ENCODE assay signal across 8 cellular contexts in genomic region chr6:139996253-139996834, GRCh38.
DNase-seq lines count a peak whose midpoint lies in the region; ATAC-seq and TF ChIP-seq lines count a peak whose summit lies in the region.

No MANE protein-coding gene starts in this region.

- no peaks in the 10 kb centered on the region for H3K9me3 Mint-ChIP-seq in activated B cell treated with CpG ODN at 0.5 μM for 24 hours
- no peaks in the 10 kb centered on the region for H3K9me3 Mint-ChIP-seq in stimulated activated memory B cell treated with anti-CD40 and anti-IgM and Interleukin-4, amounts not matched to agents 10 μg/mL and 1 μg/mL and 100 μg/mL, for 72 hours

- CTCF ChIA-PET in activated B cell treated with CpG ODN at 0.5 μM for 24 hours (lab: Charles Lee) = no interaction called here

- ATAC-seq in GM19455 (IDR thresholded peaks at IDR 0.05; ENCODE audit: unreplicated experiment) = peak; percentile 79
- peak; percentile 83 for ATAC-seq in HG03457 (IDR thresholded peaks at IDR 0.05; ENCODE audit: unreplicated experiment)
- peak; percentile 42 for ATAC-seq in activated B cell treated with CpG ODN at 0.5 μM for 24 hours (ENCODE audit: low read depth)
- ATAC-seq in stimulated activated memory B cell treated with anti-CD40 and anti-IgM and Interleukin-4, amounts not matched to agents 10 μg/mL and 1 μg/mL and 100 μg/mL, for 72 hours = peak; percentile 76

- no peak overlapping the region for H3K4me3 Mint-ChIP-seq in activated B cell treated with CpG ODN at 0.5 μM for 24 hours
- no peak overlapping the region for H3K4me3 Mint-ChIP-seq in stimulated activated memory B cell treated with anti-CD40 and anti-IgM and Interleukin-4, amounts not matched to agents 10 μg/mL and 1 μg/mL and 100 μg/mL, for 72 hours

- no peaks in the 10 kb centered on the region for H3K27me3 Mint-ChIP-seq in activated B cell treated with CpG ODN at 0.5 μM for 24 hours
- H3K27me3 Mint-ChIP-seq in stimulated activated memory B cell treated with anti-CD40 and anti-IgM and Interleukin-4, amounts not matched to agents 10 μg/mL and 1 μg/mL and 100 μg/mL, for 72 hours = no peaks in the 10 kb centered on the region

- H3K27ac Mint-ChIP-seq in activated B cell treated with CpG ODN at 0.5 μM for 24 hours = no peak overlapping the region
- peak overlapping the region; percentile 49 for H3K27ac Mint-ChIP-seq in stimulated activated memory B cell treated with anti-CD40 and anti-IgM and Interleukin-4, amounts not matched to agents 10 μg/mL and 1 μg/mL and 100 μg/mL, for 72 hours

- no peaks in the 10 kb centered on the region for H3K36me3 Mint-ChIP-seq in activated B cell treated with CpG ODN at 0.5 μM for 24 hours (ENCODE audit: low read depth)
- H3K36me3 Mint-ChIP-seq in stimulated activated memory B cell treated with anti-CD40 and anti-IgM and Interleukin-4, amounts not matched to agents 10 μg/mL and 1 μg/mL and 100 μg/mL, for 72 hours = no peaks in the 10 kb centered on the region

- no peak for TF ChIP-seq CTCF in activated B cell treated with CpG ODN at 0.5 μM for 24 hours (IDR thresholded peaks at IDR 0.05)

- no peaks in the 10 kb centered on the region for H3K4me1 Mint-ChIP-seq in activated B cell treated with CpG ODN at 0.5 μM for 24 hours
- peaks cover 6% of the 10 kb centered on the region for H3K4me1 Mint-ChIP-seq in stimulated activated memory B cell treated with anti-CD40 and anti-IgM and Interleukin-4, amounts not matched to agents 10 μg/mL and 1 μg/mL and 100 μg/mL, for 72 hours

- peak; percentile 25 for DNase-seq in Daoy (ENCODE audit: low read depth)
- DNase-seq in activated B cell treated with CpG ODN at 0.5 μM for 24 hours = no peak
- DNase-seq in activated CD4-positive, alpha-beta T cell treated with anti-CD3 and anti-CD28 coated beads, Interleukin-2, amount 50 U/mL, for 48 hours = no peak
- no peak for DNase-seq in activated CD8-positive, alpha-beta memory T cell treated with anti-CD3 and anti-CD28 coated beads, Interleukin-2, amount 50 U/mL, for 4 hours
- DNase-seq in HCEC 1CT = no peak

- POLR2A ChIA-PET in activated B cell treated with CpG ODN at 0.5 μM for 24 hours (lab: Charles Lee) = no interaction called here

- intact Hi-C loops in activated B cell treated with CpG ODN at 0.5 μM for 24 hours (cut with micrococcal nuclease) = loop anchor here (1.0 to 5.0 kb wide), 2 partner anchors 115 to 779 kb away; no protein-coding TSS in a partner anchor
